ENCODE assay signal across 1 cellular context in genomic region chr10:11742779-11743298, GRCh38.
TF ChIP-seq lines count a peak whose summit lies in the region.

No MANE protein-coding gene starts in this region.

TF ChIP-seq in IMR-90, 13 proteins besides CTCF, POLR2A, EP300 and RAD21 (continued from another document):
- TF ChIP-seq USF2 (IDR thresholded peaks at IDR 0.05; ENCODE audit: low read depth, low read length): no peak
- no peak for TF ChIP-seq CEBPB (IDR thresholded peaks at IDR 0.05; ENCODE audit: low read depth, low read length)
- TF ChIP-seq ELK1 (IDR thresholded peaks at IDR 0.05; ENCODE audit: borderline replicate concordance, low read depth, low read length): no peak
- TF ChIP-seq MXI1 (IDR thresholded peaks at IDR 0.05; ENCODE audit: borderline replicate concordance, low read depth, low read length): no peak
- no peak for TF ChIP-seq RCOR1 (IDR thresholded peaks at IDR 0.05; ENCODE audit: insufficient replicate concordance, low read length)
- TF ChIP-seq BHLHE40 (IDR thresholded peaks at IDR 0.05; ENCODE audit: low read depth, low read length): no peak
- no peak for TF ChIP-seq CHD1 (IDR thresholded peaks at IDR 0.05; ENCODE audit: low read depth, low read length)
- TF ChIP-seq NFE2L2 (IDR thresholded peaks at IDR 0.05; ENCODE audit: low read depth, low read length): no peak
- TF ChIP-seq FOS (IDR thresholded peaks at IDR 0.05; ENCODE audit: low read depth, low read length): no peak
- no peak for TF ChIP-seq MAZ (IDR thresholded peaks at IDR 0.05; ENCODE audit: borderline replicate concordance, low read depth, low read length)
- no peak for TF ChIP-seq SMC3 (IDR thresholded peaks at IDR 0.05; ENCODE audit: low read depth, low read length)
